14 cellular contexts compared by ENCODE assay signal in genomic region chr19:17842663-17843313, GRCh38. TPM values are rescaled to one million over a fixed set of nuclear protein-coding genes. Genes with fewer than 3 reads are reported as not detected.
DNase-seq lines count a peak whose midpoint lies in the region; ATAC-seq, FAIRE-seq and TF ChIP-seq lines count a peak whose summit lies in the region.
"Had no signal": no experiment of that assay in that cellular context is flagged by ENCODE, and none has a peak within 500 bp of the region (broad histone marks: within the 10 kb centered on the region; RNA-seq: fewer than 3 reads in every experiment).

No MANE protein-coding gene starts in this region.

- WGBS in stomach, 5 donors = 62 to 72% (median 68%) methylated on average over 4 to 21 of the region's 21 CpGs

- H3K27me3 ChIP-seq in HCT116 (ENCODE audit: insufficient read depth, low read length) = no peaks in the 10 kb centered on the region
- H3K27me3 ChIP-seq in brain microvascular endothelial cell (replicated peaks) = no peaks in the 10 kb centered on the region
- H3K27me3 ChIP-seq in stomach = peaks cover 0 to 81% (median 3%) of the 10 kb centered on the region in 3 donors

- H3K4me1 Mint-ChIP-seq in activated T-cell treated with anti-CD3 and anti-CD28 coated beads, Interleukin-2, amount 50 U/mL, for 4 hours (ENCODE audit: low read depth) = peaks cover 36% of the 10 kb centered on the region

- TF ChIP-seq CTCF in HCT116 (IDR thresholded peaks at IDR 0.05 in 2 of 3, conservative IDR thresholded peaks at IDR 0.05 in 1 of 3; ENCODE audit: borderline replicate concordance in 1 of 3, insufficient read depth in 1 of 3, low read depth in 2 of 3, low read length in 2 of 3) = no peak
- TF ChIP-seq CTCF in brain microvascular endothelial cell (IDR thresholded peaks at IDR 0.05; ENCODE audit: low read depth, low read length, missing control alignments) = no peak
- TF ChIP-seq CTCF in stomach (IDR thresholded peaks at IDR 0.05) = no peak

- FAIRE-seq in H54 (lab: Jason Lieb, UNC) = no peak

- no peak for TF ChIP-seq EP300 in stomach (IDR thresholded peaks at IDR 0.05)

- peak overlapping the region; percentile 99 for H3K4me2 ChIP-seq in HCT116 (ENCODE audit: low read length)

- POLR2A ChIA-PET in HCT116 (lab: Charles Lee) = interaction anchor here (1.2 to 3.2 kb wide), 4 partner anchors 12 to 371 kb away, joined by 3 to 18 read pairs (median 6); partner anchors contain the start of genes B3GNT3 and RPL18A

- ATAC-seq in HCT116 = no peak; the same call in 1 of the 2 replicates
- ATAC-seq in activated T-cell treated with anti-CD3 and anti-CD28 coated beads, Interleukin-2, amount 50 U/mL, for 4 hours = no peak

- H4K20me1 ChIP-seq in HCT116 (ENCODE audit: insufficient read depth) = no peaks in the 10 kb centered on the region

- TSS peak; percentile 85 for BruUV-seq in HCT116 (replicated peaks; lab: Mats Ljungman, UMichigan)

- H2AFZ ChIP-seq in HCT116 (ENCODE audit: low read depth, low read length, poor library complexity, severe bottlenecking) = no peak overlapping the region

- H3K36me3 Mint-ChIP-seq in activated T-cell treated with anti-CD3 and anti-CD28 coated beads, Interleukin-2, amount 50 U/mL, for 4 hours (ENCODE audit: insufficient read depth) = peaks cover 27% of the 10 kb centered on the region

- CTCF ChIA-PET in HCT116 (lab: Charles Lee) = no interaction called here

- H3K9me2 ChIP-seq in HCT116 (ENCODE audit: insufficient read depth) = no peaks in the 10 kb centered on the region

- in situ Hi-C loops in brain microvascular endothelial cell (cut with HindIII; ENCODE audit: low pct_ligation_motif_present, low sequenced_read_pairs) = no loop called here

- TF ChIP-seq POLR2A in HCT116 (IDR thresholded peaks at IDR 0.05; ENCODE audit: borderline replicate concordance, extremely low read depth, insufficient read depth, insufficient read length) = no peak
- no peak for TF ChIP-seq POLR2A in stomach (IDR thresholded peaks at IDR 0.05)
- TF ChIP-seq POLR2A in erythroblast (IDR thresholded peaks at IDR 0.05; ENCODE audit: low read length) = no peak
- no peak for TF ChIP-seq POLR2A in H54 (IDR thresholded peaks at IDR 0.05; ENCODE audit: low read depth, low read length)

- peak overlapping the region; percentile 100 for H3K9ac ChIP-seq in HCT116 (ENCODE audit: low read length)

- H3K27me3 Mint-ChIP-seq in activated T-cell treated with anti-CD3 and anti-CD28 coated beads, Interleukin-2, amount 50 U/mL, for 4 hours (ENCODE audit: low read depth) = no peaks in the 10 kb centered on the region

- H3K4me1 ChIP-seq in HCT116 (ENCODE audit: control insufficient read depth in 1 of 2, insufficient read depth in 2 of 2, low read length in 2 of 2) (peaks cover 9 to 30% of the 10 kb centered on the region in 2 experiments; a peak in 3 of 4 replicates), stomach (peaks cover 15 to 40% (median 24%) of the 10 kb centered on the region in 4 donors)

- DNase-seq in HCT116 (ENCODE audit: low read depth, low spot score) (no peak), brain microvascular endothelial cell (no peak), stomach (no peak), erythroblast (lab: John Stamatoyannopoulos, UW) (no peak), H54 (ENCODE audit: insufficient read length, low spot score) (no peak), NCI-H510A (lab: John Stamatoyannopoulos, UW) (no peak)
- no peak for DNase-seq in activated T-cell treated with anti-CD3 and anti-CD28 coated beads, Interleukin-2, amount 50 U/mL, for 4 hours
- DNase-seq: activated gamma-delta T cell treated with Interleukin-2 at 50 U/mL for 16 hours, GOT3, RPMI8226 had no signal

- no peaks in the 10 kb centered on the region for H3K9me3 Mint-ChIP-seq in activated T-cell treated with anti-CD3 and anti-CD28 coated beads, Interleukin-2, amount 50 U/mL, for 4 hours

- H3K9me3 ChIP-seq in HCT116 (ENCODE audit: control insufficient read depth in 1 of 2, insufficient read depth in 1 of 2, low read depth in 1 of 2, low read length in 2 of 2) (no peaks in the 10 kb centered on the region), iPS-18c (ENCODE audit: control insufficient read depth, insufficient read depth, low read length) (no peaks in the 10 kb centered on the region), stomach (no peaks in the 10 kb centered on the region)

- H3K36me3 ChIP-seq in HCT116 (ENCODE audit: control insufficient read depth in 1 of 2, insufficient read depth in 2 of 2, low read length in 2 of 2) (no peaks in the 10 kb centered on the region), brain microvascular endothelial cell (replicated peaks) (no peaks in the 10 kb centered on the region), stomach (peaks cover 0 to 45% (median 21%) of the 10 kb centered on the region in 4 donors)

- H3K4me3 Mint-ChIP-seq in activated T-cell treated with anti-CD3 and anti-CD28 coated beads, Interleukin-2, amount 50 U/mL, for 4 hours = no peak overlapping the region

- TF ChIP-seq RAD21 in HCT116 (IDR thresholded peaks at IDR 0.05; ENCODE audit: low read depth) = no peak

- H3K4me3 ChIP-seq in HCT116 (replicated peaks in 1 of 2; ENCODE audit: low read depth in 1 of 2, low read length in 2 of 2) = peak overlapping the region; percentile 83 to 93
- H3K4me3 ChIP-seq in brain microvascular endothelial cell (ENCODE audit: low read depth, low read length) = peak overlapping the region; percentile 41
- peak overlapping the region; percentile 64 for H3K4me3 ChIP-seq in iPS-18c (ENCODE audit: insufficient read depth, low read depth, low read length)
- H3K4me3 ChIP-seq in stomach = peak overlapping the region; percentile 19 to 46 (median 30)

- RAD21 ChIA-PET in HCT116 (lab: Charles Lee; ENCODE audit: low non-redundant PET in 1 of 2, low total read pairs in 2 of 2, uncharacterized antibody in 2 of 2, unreplicated experiment in 2 of 2) = interaction anchor here in 1 of 2 experiments (1.1 kb wide), 1 partner anchor 12 kb away, joined by 4 read pairs; no protein-coding TSS in a partner anchor

- peaks cover 13% of the 10 kb centered on the region for H3K79me2 ChIP-seq in HCT116 (ENCODE audit: insufficient read depth, low read length)

- intact Hi-C loops in HCT116 (cut with micrococcal nuclease) = loop anchor here (5.0 kb wide), 1 partner anchor 45 kb away; the partner anchor contains the start of gene B3GNT3
- intact Hi-C loops in stomach (cut with DNase I; ENCODE audit: low total_unique reads) = no loop called here

- peak overlapping the region; percentile 93 for H3K27ac ChIP-seq in HCT116 (ENCODE audit: low read depth, low read length)
- H3K27ac ChIP-seq in brain microvascular endothelial cell = peak overlapping the region; percentile 30
- H3K27ac ChIP-seq in stomach = peak overlapping the region in 3 of 5 donors; percentile 3 to 35 (median 10)
- H3K27ac ChIP-seq: HL-60 had no signal

TF ChIP-seq in HCT116, 20 proteins besides CTCF, POLR2A, EP300 and RAD21:
- no peak for TF ChIP-seq ZBTB33 (IDR thresholded peaks at IDR 0.05; ENCODE audit: extremely low read depth, insufficient replicate concordance, low read length)
- TF ChIP-seq FOSL1 (IDR thresholded peaks at IDR 0.05; ENCODE audit: low read depth) = no peak
- peak; percentile 67; the same call in 1 of the 2 replicates for TF ChIP-seq ZFX (IDR thresholded peaks at IDR 0.05)
- no peak for TF ChIP-seq CEBPB (IDR thresholded peaks at IDR 0.05; ENCODE audit: low read depth)
TF ChIP-seq in HCT116: peak in this region for 1.

RNA-seq across cellular contexts. Expression of gene JAK3, which starts 5.0 kb away (rescaled TPM):
- 5.7 TPM for total RNA-seq in HCT116 (2021; ENCODE audit: unreplicated experiment)
- polyA plus RNA-seq in HCT116 (2012) = 3.7 and 3.8 TPM in 2 replicates
- total RNA-seq in stomach = 10 to 100 TPM in 2 of 5 donors, 1 to 10 TPM in 2, under 1 TPM in 1; 0.89 to 50.2 (median 3.9) TPM
- 1 to 10 TPM; 2.3 to 3.2 (median 2.6) TPM for polyA plus RNA-seq in stomach
- 100 to 1,000 TPM; 181 to 220 (median 189) TPM for total RNA-seq in activated T-cell treated with anti-CD3 and anti-CD28 coated beads, Interleukin-2, amount 50 U/mL, for 4 hours

RNA-seq across cellular contexts. Expression of gene RPL18A, which starts 16.9 kb away (rescaled TPM):
- total RNA-seq in HCT116 (2021; ENCODE audit: unreplicated experiment) (3,525 TPM), stomach (1,000 to 10,000 TPM in 3 of 5 donors, 100 to 1,000 TPM in 2; 854 to 1,923 (median 1,089) TPM)
- 5,441 and 5,557 TPM in 2 replicates for polyA plus RNA-seq in HCT116 (2012)
- 1,000 to 10,000 TPM; 3,674 to 4,061 (median 3,993) TPM for polyA plus RNA-seq in stomach
- 1,000 to 10,000 TPM; 4,001 to 4,060 (median 4,048) TPM for total RNA-seq in activated T-cell treated with anti-CD3 and anti-CD28 coated beads, Interleukin-2, amount 50 U/mL, for 4 hours

RNA-seq across cellular contexts. Expression of gene INSL3, which starts 21.5 kb away (rescaled TPM):
- total RNA-seq in HCT116 (2021; ENCODE audit: unreplicated experiment) (0.96 TPM), stomach (not detected)
- polyA plus RNA-seq in HCT116 (2012) = 0.98 and 1.7 TPM in 2 replicates
- under 1 TPM in 1 of 3 donors, not detected in 2; 0.23 TPM for polyA plus RNA-seq in stomach
- total RNA-seq in activated T-cell treated with anti-CD3 and anti-CD28 coated beads, Interleukin-2, amount 50 U/mL, for 4 hours = 1 to 10 TPM; 8.1 to 9.4 (median 9.1) TPM
- total RNA-seq: Daoy, left cardiac atrium had no signal

RNA-seq across cellular contexts. Expression of gene SLC5A5, which starts 29.0 kb away (rescaled TPM):
- total RNA-seq in HCT116 (2021; ENCODE audit: unreplicated experiment) = 0.59 TPM
- 0.32 and 0.34 TPM in 2 replicates for polyA plus RNA-seq in HCT116 (2012)
- 100 to 1,000 TPM in 2 of 5 donors, 10 to 100 TPM in 1, 1 to 10 TPM in 1, not detected in 1; 4.0 to 116 (median 70.7) TPM for total RNA-seq in stomach
- polyA plus RNA-seq in stomach = 10 to 100 TPM in 1 of 3 donors, 1 to 10 TPM in 2; 1.3 to 19.7 (median 1.4) TPM
- 1 to 10 TPM in 2 of 3 donors, under 1 TPM in 1; 0.98 to 1.6 (median 1.1) TPM for total RNA-seq in activated T-cell treated with anti-CD3 and anti-CD28 coated beads, Interleukin-2, amount 50 U/mL, for 4 hours
- total RNA-seq: Daoy, left cardiac atrium had no signal

RNA-seq across cellular contexts. Expression of gene B3GNT3, which starts 47.9 kb away (rescaled TPM):
- total RNA-seq in HCT116 (2021; ENCODE audit: unreplicated experiment) (22.2 TPM), stomach (100 to 1,000 TPM in 1 of 5 donors, 10 to 100 TPM in 4; 11.9 to 117 (median 25.7) TPM)
- 30.3 and 34.5 TPM in 2 replicates for polyA plus RNA-seq in HCT116 (2012)
- 10 to 100 TPM; 11.3 to 39.3 (median 11.3) TPM for polyA plus RNA-seq in stomach
- total RNA-seq in activated T-cell treated with anti-CD3 and anti-CD28 coated beads, Interleukin-2, amount 50 U/mL, for 4 hours = under 1 TPM; 0.38 to 0.52 (median 0.45) TPM

Comparison
In these comparisons a context has a peak if more than half of its experiments do, and no peak if none do; other contexts are left out.
1. H3K27ac ChIP-seq: peak in every context shown above with its lines; median percentile 93 in HCT116; 30 in brain microvascular endothelial cell; 10 in stomach.
2. H3K4me3 ChIP-seq: peak in every context shown above with its lines; median percentile 88 in HCT116; 64 in iPS-18c; 41 in brain microvascular endothelial cell; 30 in stomach.